In the genomic region with DNA sequence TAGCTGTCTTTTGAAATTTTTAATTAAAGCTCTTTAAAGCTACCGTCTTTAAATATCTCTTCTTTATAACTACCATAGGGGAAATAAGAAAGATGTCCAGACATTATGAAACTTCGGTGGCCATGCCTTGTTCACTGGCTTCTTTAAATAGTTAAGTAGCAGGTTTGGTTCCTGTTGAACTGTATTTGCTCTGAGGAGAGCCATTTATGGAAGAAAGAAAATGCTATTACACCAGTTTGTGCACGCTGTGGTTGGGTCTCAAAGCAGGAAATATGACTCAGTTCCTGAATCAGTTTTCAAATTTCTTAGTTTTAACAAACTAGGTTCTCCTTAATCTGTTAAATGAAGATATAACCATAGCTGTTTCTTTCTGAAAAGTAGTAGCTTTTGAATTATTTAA, we compare ENCODE assay signal across 8 cellular contexts. TPM values are rescaled to one million over a fixed set of nuclear protein-coding genes. Genes with fewer than 3 reads are reported as not detected.
DNase-seq lines count a peak whose midpoint lies in the region; ATAC-seq and TF ChIP-seq lines count a peak whose summit lies in the region.

No MANE protein-coding gene starts in this region.

- no peak for TF ChIP-seq CTCF in A673 (conservative IDR thresholded peaks at IDR 0.05; ENCODE audit: low read depth, low read length)

- H3K27me3 ChIP-seq in A673 (replicated peaks; ENCODE audit: insufficient read depth, low read depth, low read length, poor library complexity), result no peaks in the 10 kb centered on the region

- no peaks in the 10 kb centered on the region for H3K27me3 Mint-ChIP-seq in central memory CD8-positive, alpha-beta T cell

- intact Hi-C loops in A673 (cut with micrococcal nuclease; ENCODE audit: unreplicated experiment), result no loop called here

- no TSS peak for BruUV-seq in A673 (replicated peaks; lab: Mats Ljungman, UMichigan)

- peak overlapping the region; percentile 96 for H3K27ac ChIP-seq in A673 (ENCODE audit: low read depth, low read length, poor library complexity, severe bottlenecking)

- peaks cover 72% of the 10 kb centered on the region for H3K36me3 ChIP-seq in A673 (ENCODE audit: insufficient read depth, low read length, poor library complexity, severe bottlenecking)

- ATAC-seq in GM18520 (IDR thresholded peaks at IDR 0.05; ENCODE audit: unreplicated experiment) (peak; percentile 71), HG03025 (IDR thresholded peaks at IDR 0.05; ENCODE audit: low FRiP score, unreplicated experiment) (peak; percentile 82)
- ATAC-seq in central memory CD8-positive, alpha-beta T cell (replicated peaks; ENCODE audit: extremely low read depth, poor library complexity, severe bottlenecking), result peak; percentile 84

- H3K4me3 ChIP-seq in A673 (ENCODE audit: low read depth, low read length, poor library complexity, severe bottlenecking), result no peak overlapping the region

- H3K4me1 Mint-ChIP-seq in central memory CD8-positive, alpha-beta T cell, result peaks cover 77% of the 10 kb centered on the region

- no peaks in the 10 kb centered on the region for H3K9me3 ChIP-seq in A673 (ENCODE audit: low read depth, low read length, poor library complexity, severe bottlenecking)

- peaks cover 25% of the 10 kb centered on the region for H3K4me1 ChIP-seq in A673 (ENCODE audit: insufficient read depth, low read length, poor library complexity, severe bottlenecking)

- POLR2A ChIA-PET in A673 (lab: Charles Lee; ENCODE audit: low non-redundant PET), result no interaction called here

- H3K36me3 Mint-ChIP-seq in central memory CD8-positive, alpha-beta T cell (ENCODE audit: insufficient read depth), result peaks cover 86% of the 10 kb centered on the region

- H3K4me3 Mint-ChIP-seq in central memory CD8-positive, alpha-beta T cell, result peak overlapping the region; percentile 59

- CTCF ChIA-PET in A673 (lab: Charles Lee), result no interaction called here

- DNase-seq in A673 (ENCODE audit: low spot score) (peak; percentile 84), RPMI7951 (ENCODE audit: low read depth) (peak; percentile 91), mucosa of gallbladder (ENCODE audit: low spot score) (peak; percentile 40), NCI-H1694 (lab: John Stamatoyannopoulos, UW) (no peak), HuH-7 (ENCODE audit: low spot score) (no peak)
- no peak for DNase-seq in central memory CD8-positive, alpha-beta T cell (ENCODE audit: low spot score in 2 of 2)

- no peaks in the 10 kb centered on the region for H3K9me3 Mint-ChIP-seq in central memory CD8-positive, alpha-beta T cell

- peak overlapping the region; percentile 89 for H3K27ac Mint-ChIP-seq in central memory CD8-positive, alpha-beta T cell (ENCODE audit: low read depth)

RNA-seq across cellular contexts. Expression of gene ARPC2, which starts 12.2 kb away (rescaled TPM):
- total RNA-seq in A673 (2021) (241 and 291 TPM in 2 replicates), mucosa of gallbladder (239 TPM)
- total RNA-seq in RPMI7951 (2014; rRNA removed; shearing (Covaris generic)), result 600 and 648 TPM in 2 replicates

RNA-seq across cellular contexts. Expression of gene GPBAR1, which starts 31.6 kb away (rescaled TPM):
- total RNA-seq in A673 (2021), result 0.30 and 0.46 TPM in 2 replicates
- 0.12 TPM in 1 of 2 replicates, not detected in the other for total RNA-seq in RPMI7951 (2014; rRNA removed; shearing (Covaris generic))
- total RNA-seq in mucosa of gallbladder, result 49.3 TPM

RNA-seq across cellular contexts. Expression of gene AAMP, which starts 40.7 kb away (rescaled TPM):
- total RNA-seq in A673 (2021) (74.7 and 78.8 TPM in 2 replicates), mucosa of gallbladder (114 TPM)
- total RNA-seq in RPMI7951 (2014; rRNA removed; shearing (Covaris generic)), result 126 and 163 TPM in 2 replicates

RNA-seq across cellular contexts. Expression of gene PNKD, which starts 41.1 kb away (rescaled TPM):
- total RNA-seq in A673 (2021) (36.7 and 44.9 TPM in 2 replicates), mucosa of gallbladder (154 TPM)
- total RNA-seq in RPMI7951 (2014; rRNA removed; shearing (Covaris generic)), result 85.5 and 98.8 TPM in 2 replicates

Comparison
In these comparisons a context has a peak if more than half of its experiments do, and no peak if none do; other contexts are left out.
1. DNase-seq: peak in A673 (single experiment), RPMI7951 (single experiment) and mucosa of gallbladder (single experiment); none in central memory CD8-positive, alpha-beta T cell (0 of 2), NCI-H1694 (single experiment) and HuH-7 (single experiment).
2. RNA of gene GPBAR1, which starts 31.6 kb away (total RNA-seq): 49.3 TPM in mucosa of gallbladder (single experiment); 0.30 to 0.46 TPM in A673 and 0.12 TPM in RPMI7951; every median in the first group is over 10 times any median in the second.
3. Peak in every context shown above with its lines, with median percentiles within 50 percentile points of each other: ATAC-seq.